Comparison of ENCODE assay signal across 1 cellular context in the genomic region with DNA sequence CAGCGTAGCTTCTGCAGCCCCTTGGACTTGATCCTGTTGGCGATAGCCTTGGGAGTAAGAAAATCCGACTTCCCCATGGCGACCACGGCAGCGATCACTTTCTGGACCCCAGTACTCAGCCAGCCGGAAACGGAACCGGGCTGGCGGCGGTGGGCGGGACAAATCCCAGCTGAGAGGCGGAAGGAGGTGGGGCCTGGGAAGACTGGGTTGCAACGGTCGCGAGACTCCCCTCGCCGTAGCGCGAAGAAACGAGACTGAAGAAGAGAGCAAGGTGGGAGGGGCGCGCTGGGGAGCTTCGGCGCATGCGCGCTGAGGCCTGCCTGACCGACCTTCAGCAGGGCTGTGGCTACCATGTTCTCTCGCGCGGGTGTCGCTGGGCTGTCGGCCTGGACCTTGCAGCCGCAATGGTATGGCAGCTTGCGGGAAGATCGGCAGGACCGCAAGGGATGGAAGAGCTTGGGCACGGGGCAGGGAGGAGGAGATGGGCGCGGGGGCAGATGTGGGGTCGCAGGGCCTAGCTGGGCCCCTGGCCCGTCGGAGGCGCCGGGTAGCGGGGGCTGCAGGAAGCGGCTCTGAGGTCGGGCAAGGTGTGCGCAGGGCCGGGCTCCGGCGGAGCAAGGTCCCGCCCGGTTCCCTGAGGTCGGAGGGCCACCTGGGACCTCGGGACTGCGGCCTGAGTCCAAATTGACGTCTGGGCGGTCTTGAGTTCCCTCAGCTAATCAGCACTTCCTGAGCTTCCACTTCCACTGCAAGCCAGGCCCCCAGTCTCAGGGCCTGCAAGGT.
TF ChIP-seq lines count a peak whose summit lies in the region.

A gene (plus strand): TSS at position 321 of the 783 bp plus-strand sequence. CDS start 31 bp downstream, at position 352.
A gene with protein sequence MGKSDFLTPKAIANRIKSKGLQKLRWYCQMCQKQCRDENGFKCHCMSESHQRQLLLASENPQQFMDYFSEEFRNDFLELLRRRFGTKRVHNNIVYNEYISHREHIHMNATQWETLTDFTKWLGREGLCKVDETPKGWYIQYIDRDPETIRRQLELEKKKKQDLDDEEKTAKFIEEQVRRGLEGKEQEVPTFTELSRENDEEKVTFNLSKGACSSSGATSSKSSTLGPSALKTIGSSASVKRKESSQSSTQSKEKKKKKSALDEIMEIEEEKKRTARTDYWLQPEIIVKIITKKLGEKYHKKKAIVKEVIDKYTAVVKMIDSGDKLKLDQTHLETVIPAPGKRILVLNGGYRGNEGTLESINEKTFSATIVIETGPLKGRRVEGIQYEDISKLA (minus strand): TSS at position 137 of the 783 bp plus-strand sequence. CDS start 60 bp downstream, at position 77.

TF ChIP-seq in HepG2, 621 proteins besides CTCF, POLR2A, EP300 and RAD21 (continued from another document and continues in another):
- TF ChIP-seq, protein P1, sequence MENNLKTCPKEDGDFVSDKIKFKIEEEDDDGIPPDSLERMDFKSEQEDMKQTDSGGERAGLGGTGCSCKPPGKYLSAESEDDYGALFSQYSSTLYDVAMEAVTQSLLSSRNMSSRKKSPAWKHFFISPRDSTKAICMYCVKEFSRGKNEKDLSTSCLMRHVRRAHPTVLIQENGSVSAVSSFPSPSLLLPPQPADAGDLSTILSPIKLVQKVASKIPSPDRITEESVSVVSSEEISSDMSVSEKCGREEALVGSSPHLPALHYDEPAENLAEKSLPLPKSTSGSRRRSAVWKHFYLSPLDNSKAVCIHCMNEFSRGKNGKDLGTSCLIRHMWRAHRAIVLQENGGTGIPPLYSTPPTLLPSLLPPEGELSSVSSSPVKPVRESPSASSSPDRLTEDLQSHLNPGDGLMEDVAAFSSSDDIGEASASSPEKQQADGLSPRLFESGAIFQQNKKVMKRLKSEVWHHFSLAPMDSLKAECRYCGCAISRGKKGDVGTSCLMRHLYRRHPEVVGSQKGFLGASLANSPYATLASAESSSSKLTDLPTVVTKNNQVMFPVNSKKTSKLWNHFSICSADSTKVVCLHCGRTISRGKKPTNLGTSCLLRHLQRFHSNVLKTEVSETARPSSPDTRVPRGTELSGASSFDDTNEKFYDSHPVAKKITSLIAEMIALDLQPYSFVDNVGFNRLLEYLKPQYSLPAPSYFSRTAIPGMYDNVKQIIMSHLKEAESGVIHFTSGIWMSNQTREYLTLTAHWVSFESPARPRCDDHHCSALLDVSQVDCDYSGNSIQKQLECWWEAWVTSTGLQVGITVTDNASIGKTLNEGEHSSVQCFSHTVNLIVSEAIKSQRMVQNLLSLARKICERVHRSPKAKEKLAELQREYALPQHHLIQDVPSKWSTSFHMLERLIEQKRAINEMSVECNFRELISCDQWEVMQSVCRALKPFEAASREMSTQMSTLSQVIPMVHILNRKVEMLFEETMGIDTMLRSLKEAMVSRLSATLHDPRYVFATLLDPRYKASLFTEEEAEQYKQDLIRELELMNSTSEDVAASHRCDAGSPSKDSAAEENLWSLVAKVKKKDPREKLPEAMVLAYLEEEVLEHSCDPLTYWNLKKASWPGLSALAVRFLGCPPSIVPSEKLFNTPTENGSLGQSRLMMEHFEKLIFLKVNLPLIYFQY (CRISPR knock-in tag; IDR thresholded peaks at IDR 0.05; ENCODE audit: borderline replicate concordance): peak; percentile 82; the same call in 1 of the 2 replicates
- TF ChIP-seq, protein P2, sequence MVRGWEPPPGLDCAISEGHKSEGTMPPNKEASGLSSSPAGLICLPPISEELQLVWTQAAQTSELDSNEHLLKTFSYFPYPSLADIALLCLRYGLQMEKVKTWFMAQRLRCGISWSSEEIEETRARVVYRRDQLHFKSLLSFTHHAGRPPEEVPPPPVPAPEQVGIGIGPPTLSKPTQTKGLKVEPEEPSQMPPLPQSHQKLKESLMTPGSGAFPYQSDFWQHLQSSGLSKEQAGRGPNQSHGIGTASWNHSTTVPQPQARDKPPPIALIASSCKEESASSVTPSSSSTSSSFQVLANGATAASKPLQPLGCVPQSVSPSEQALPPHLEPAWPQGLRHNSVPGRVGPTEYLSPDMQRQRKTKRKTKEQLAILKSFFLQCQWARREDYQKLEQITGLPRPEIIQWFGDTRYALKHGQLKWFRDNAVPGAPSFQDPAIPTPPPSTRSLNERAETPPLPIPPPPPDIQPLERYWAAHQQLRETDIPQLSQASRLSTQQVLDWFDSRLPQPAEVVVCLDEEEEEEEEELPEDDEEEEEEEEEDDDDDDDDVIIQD (CRISPR knock-in tag; IDR thresholded peaks at IDR 0.05; ENCODE audit: low read depth): peak; percentile 37; the same call in 1 of the 2 replicates
- TF ChIP-seq RFXANK (CRISPR knock-in tag; IDR thresholded peaks at IDR 0.05): no peak
- peak; percentile 86 for TF ChIP-seq GATAD1 (CRISPR knock-in tag; IDR thresholded peaks at IDR 0.05)
- peak; percentile 59 for TF ChIP-seq RBM39 (IDR thresholded peaks at IDR 0.05; ENCODE audit: low read depth, low read length, poor library complexity, severe bottlenecking)
- TF ChIP-seq ZNF138 (CRISPR knock-in tag; IDR thresholded peaks at IDR 0.05; ENCODE audit: low read depth): no peak
- no peak for TF ChIP-seq ZNF207 (IDR thresholded peaks at IDR 0.05; ENCODE audit: borderline replicate concordance)
- no peak for TF ChIP-seq SKI (IDR thresholded peaks at IDR 0.05; ENCODE audit: partially characterized antibody)
- no peak for TF ChIP-seq ZNF484 (CRISPR knock-in tag; IDR thresholded peaks at IDR 0.05; ENCODE audit: borderline replicate concordance, low read depth)
- TF ChIP-seq NCOA1 (CRISPR knock-in tag; IDR thresholded peaks at IDR 0.05): no peak
- peak; percentile 88; the same call in 1 of the 2 replicates for TF ChIP-seq KAT7 (CRISPR knock-in tag; IDR thresholded peaks at IDR 0.05; ENCODE audit: borderline replicate concordance)
- TF ChIP-seq, protein P3, sequence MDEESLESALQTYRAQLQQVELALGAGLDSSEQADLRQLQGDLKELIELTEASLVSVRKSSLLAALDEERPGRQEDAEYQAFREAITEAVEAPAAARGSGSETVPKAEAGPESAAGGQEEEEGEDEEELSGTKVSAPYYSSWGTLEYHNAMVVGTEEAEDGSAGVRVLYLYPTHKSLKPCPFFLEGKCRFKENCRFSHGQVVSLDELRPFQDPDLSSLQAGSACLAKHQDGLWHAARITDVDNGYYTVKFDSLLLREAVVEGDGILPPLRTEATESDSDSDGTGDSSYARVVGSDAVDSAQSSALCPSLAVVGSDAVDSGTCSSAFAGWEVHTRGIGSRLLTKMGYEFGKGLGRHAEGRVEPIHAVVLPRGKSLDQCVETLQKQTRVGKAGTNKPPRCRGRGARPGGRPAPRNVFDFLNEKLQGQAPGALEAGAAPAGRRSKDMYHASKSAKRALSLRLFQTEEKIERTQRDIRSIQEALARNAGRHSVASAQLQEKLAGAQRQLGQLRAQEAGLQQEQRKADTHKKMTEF (CRISPR knock-in tag; IDR thresholded peaks at IDR 0.05): peak; percentile 71
- TF ChIP-seq, protein P4, sequence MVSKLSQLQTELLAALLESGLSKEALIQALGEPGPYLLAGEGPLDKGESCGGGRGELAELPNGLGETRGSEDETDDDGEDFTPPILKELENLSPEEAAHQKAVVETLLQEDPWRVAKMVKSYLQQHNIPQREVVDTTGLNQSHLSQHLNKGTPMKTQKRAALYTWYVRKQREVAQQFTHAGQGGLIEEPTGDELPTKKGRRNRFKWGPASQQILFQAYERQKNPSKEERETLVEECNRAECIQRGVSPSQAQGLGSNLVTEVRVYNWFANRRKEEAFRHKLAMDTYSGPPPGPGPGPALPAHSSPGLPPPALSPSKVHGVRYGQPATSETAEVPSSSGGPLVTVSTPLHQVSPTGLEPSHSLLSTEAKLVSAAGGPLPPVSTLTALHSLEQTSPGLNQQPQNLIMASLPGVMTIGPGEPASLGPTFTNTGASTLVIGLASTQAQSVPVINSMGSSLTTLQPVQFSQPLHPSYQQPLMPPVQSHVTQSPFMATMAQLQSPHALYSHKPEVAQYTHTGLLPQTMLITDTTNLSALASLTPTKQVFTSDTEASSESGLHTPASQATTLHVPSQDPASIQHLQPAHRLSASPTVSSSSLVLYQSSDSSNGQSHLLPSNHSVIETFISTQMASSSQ (IDR thresholded peaks at IDR 0.05; ENCODE audit: low read depth): 0 out of 2 replicates have a peak, but pooled peaks have one; percentile 18
- TF ChIP-seq, protein P4 (CRISPR knock-in tag; IDR thresholded peaks at IDR 0.05; ENCODE audit: borderline replicate concordance): peak; percentile 33; the same call in 1 of the 2 replicates
- TF ChIP-seq, protein P5, sequence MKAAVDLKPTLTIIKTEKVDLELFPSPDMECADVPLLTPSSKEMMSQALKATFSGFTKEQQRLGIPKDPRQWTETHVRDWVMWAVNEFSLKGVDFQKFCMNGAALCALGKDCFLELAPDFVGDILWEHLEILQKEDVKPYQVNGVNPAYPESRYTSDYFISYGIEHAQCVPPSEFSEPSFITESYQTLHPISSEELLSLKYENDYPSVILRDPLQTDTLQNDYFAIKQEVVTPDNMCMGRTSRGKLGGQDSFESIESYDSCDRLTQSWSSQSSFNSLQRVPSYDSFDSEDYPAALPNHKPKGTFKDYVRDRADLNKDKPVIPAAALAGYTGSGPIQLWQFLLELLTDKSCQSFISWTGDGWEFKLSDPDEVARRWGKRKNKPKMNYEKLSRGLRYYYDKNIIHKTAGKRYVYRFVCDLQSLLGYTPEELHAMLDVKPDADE (CRISPR knock-in tag; IDR thresholded peaks at IDR 0.05): no peak
- TF ChIP-seq ZNF883 (CRISPR knock-in tag; IDR thresholded peaks at IDR 0.05; ENCODE audit: not compliant biosample characterization): no peak
- TF ChIP-seq ZNF782 (CRISPR knock-in tag; IDR thresholded peaks at IDR 0.05; ENCODE audit: borderline replicate concordance): no peak
- TF ChIP-seq ZFP41 (CRISPR knock-in tag; IDR thresholded peaks at IDR 0.05; ENCODE audit: borderline replicate concordance): no peak
- TF ChIP-seq MEF2D (CRISPR knock-in tag; IDR thresholded peaks at IDR 0.05): peak; percentile 77
- TF ChIP-seq, protein P6, sequence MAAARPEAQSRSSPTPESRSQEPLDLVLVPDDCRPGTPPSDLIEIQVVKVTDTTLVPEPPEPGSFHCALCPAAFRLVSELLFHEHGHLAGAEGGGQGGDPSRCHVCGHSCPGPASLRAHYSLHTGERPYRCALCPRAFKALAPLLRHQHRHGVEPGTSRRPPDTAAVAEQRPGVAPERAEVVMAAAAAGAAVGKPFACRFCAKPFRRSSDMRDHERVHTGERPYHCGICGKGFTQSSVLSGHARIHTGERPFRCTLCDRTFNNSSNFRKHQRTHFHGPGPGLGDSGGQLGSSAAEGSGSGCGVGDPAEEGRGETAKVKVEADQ (CRISPR knock-in tag; IDR thresholded peaks at IDR 0.05; ENCODE audit: borderline replicate concordance): no peak
- peak; percentile 90; the same call in 1 of the 2 replicates for TF ChIP-seq ZNF468 (CRISPR knock-in tag; IDR thresholded peaks at IDR 0.05)
- TF ChIP-seq HNRNPUL1 (IDR thresholded peaks at IDR 0.05; ENCODE audit: low read depth, low read length): no peak
- TF ChIP-seq ZNF577 (CRISPR knock-in tag; IDR thresholded peaks at IDR 0.05; ENCODE audit: borderline replicate concordance, low read depth): no peak
- TF ChIP-seq, protein P7, sequence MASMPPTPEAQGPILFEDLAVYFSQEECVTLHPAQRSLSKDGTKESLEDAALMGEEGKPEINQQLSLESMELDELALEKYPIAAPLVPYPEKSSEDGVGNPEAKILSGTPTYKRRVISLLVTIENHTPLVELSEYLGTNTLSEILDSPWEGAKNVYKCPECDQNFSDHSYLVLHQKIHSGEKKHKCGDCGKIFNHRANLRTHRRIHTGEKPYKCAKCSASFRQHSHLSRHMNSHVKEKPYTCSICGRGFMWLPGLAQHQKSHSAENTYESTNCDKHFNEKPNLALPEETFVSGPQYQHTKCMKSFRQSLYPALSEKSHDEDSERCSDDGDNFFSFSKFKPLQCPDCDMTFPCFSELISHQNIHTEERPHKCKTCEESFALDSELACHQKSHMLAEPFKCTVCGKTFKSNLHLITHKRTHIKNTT (CRISPR knock-in tag; IDR thresholded peaks at IDR 0.05): no peak
- no peak for TF ChIP-seq ATAD3A (CRISPR knock-in tag; IDR thresholded peaks at IDR 0.05)
- peak; percentile 19; the same call in 1 of the 2 replicates for TF ChIP-seq SATB2 (CRISPR knock-in tag; IDR thresholded peaks at IDR 0.05)
- peak; percentile 84; the same call in 1 of the 2 replicates for TF ChIP-seq ZNF224 (CRISPR knock-in tag; IDR thresholded peaks at IDR 0.05)
- TF ChIP-seq ZSCAN30 (CRISPR knock-in tag; IDR thresholded peaks at IDR 0.05): no peak
- TF ChIP-seq ZNF44 (CRISPR knock-in tag; IDR thresholded peaks at IDR 0.05): no peak
- no peak for TF ChIP-seq ZFAT (CRISPR knock-in tag; conservative IDR thresholded peaks at IDR 0.05)
- TF ChIP-seq, protein P8, sequence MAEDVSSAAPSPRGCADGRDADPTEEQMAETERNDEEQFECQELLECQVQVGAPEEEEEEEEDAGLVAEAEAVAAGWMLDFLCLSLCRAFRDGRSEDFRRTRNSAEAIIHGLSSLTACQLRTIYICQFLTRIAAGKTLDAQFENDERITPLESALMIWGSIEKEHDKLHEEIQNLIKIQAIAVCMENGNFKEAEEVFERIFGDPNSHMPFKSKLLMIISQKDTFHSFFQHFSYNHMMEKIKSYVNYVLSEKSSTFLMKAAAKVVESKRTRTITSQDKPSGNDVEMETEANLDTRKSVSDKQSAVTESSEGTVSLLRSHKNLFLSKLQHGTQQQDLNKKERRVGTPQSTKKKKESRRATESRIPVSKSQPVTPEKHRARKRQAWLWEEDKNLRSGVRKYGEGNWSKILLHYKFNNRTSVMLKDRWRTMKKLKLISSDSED (CRISPR knock-in tag; IDR thresholded peaks at IDR 0.05): no peak
- TF ChIP-seq PHF8 (CRISPR knock-in tag; IDR thresholded peaks at IDR 0.05): peak; percentile 99
- peak; percentile 23 for TF ChIP-seq HNRNPK (IDR thresholded peaks at IDR 0.05; ENCODE audit: low read depth, low read length, poor library complexity, severe bottlenecking)
